Comparison of ENCODE assay signal across 23 cellular contexts in the genomic region with DNA sequence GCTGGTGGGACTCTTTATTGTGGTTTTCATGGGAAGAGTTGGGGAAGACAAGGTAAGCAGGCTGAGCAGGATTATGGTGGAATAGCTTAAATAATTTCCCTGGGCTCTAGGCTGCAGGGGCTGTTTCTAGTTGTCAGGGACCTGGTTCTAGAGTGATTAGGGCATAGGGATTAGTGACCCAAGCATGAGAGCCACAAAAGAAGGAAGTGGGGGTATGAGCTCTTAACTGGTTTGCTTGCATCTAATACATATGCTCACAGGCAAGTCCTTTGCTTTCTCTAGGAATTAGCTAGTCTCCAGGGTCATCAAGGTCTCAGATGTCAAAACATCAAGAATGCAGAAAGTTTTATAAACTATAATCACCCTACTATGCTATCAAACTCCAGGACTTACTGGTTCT.
"Had no signal": no experiment of that assay in that cellular context is flagged by ENCODE, and none has a peak within 500 bp of the region (broad histone marks: within the 10 kb centered on the region; RNA-seq: fewer than 3 reads in every experiment).

No MANE protein-coding gene starts in this region.

- H3K4me1 ChIP-seq: SJSA1 had no signal

- H3K4me3 ChIP-seq: SJSA1, SK-N-MC had no signal

- H3K9me3 ChIP-seq: SJSA1 had no signal

- H3K27me3 ChIP-seq: SJSA1 had no signal

- H3K27ac ChIP-seq: HL-60, SJSA1, SK-N-MC had no signal

- FAIRE-seq: RCC 7860 had no signal

- DNase-seq: KBM-7, NCI-H1092, NCI-H1105 treated with DMSO at 0.1 percent for 48 hours, NCI-H1417 treated with DMSO at 0.1 percent for 48 hours, NCI-H146, NCI-H1694 treated with DMSO at 0.1 percent for 48 hours, NCI-H2029, NCI-H2081 treated with DMSO at 0.1 percent for 48 hours, NCI-H2171, NCI-H226, NCI-H446, NCI-H510A, NCI-H524 treated with DMSO at 0.1 percent for 48 hours, NCI-H69, NCI-H774, Right ventricle myocardium superior, RPMI8226, SIG-M5, SW 1271 had no signal

- H3K36me3 ChIP-seq: SJSA1 had no signal
